Comparison of ENCODE assay signal across 9 cellular contexts in the genomic region with DNA sequence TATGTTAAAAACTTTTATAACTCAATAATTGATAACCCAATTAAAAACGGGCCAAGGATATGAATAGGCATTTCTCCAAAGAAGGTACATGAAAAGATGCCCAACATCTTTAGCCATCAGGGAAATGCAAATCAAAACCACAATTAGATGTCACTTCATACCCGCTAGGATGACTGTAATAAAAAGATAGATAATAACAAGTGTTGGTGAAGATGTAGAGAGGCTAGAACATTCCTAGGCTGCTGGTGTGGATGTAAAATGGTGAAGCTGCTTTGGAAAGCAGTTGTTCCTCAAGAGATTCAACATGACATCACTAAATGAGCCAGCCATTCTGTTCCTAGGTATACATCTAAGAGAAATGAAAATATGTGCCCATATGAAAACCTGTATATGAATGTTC.
"Had no signal": no experiment of that assay in that cellular context is flagged by ENCODE, and none has a peak within 500 bp of the region (broad histone marks: within the 10 kb centered on the region; RNA-seq: fewer than 3 reads in every experiment).

No MANE protein-coding gene starts in this region.

- H3K36me3 ChIP-seq: HAP-1 had no signal

- H3K9me3 ChIP-seq: HAP-1 had no signal

- H3K4me3 ChIP-seq: GM23248, HAP-1 had no signal

- H3K27ac ChIP-seq: GM23248, KMS-11 had no signal

- DNase-seq: GM23248, GOT3, H7, IMR-90, KBM-7 had no signal

- H2AFZ ChIP-seq: GM23248 had no signal

- H3K4me2 ChIP-seq: KMS-11 had no signal

- FAIRE-seq: HTR-8/SVneo had no signal

- H3K9ac ChIP-seq: GM23248, KMS-11 had no signal

- ATAC-seq: HCT116 had no signal
